24 cellular contexts compared by ENCODE assay signal in genomic region chr18:13522861-13523660, GRCh38.
"Had no signal": no experiment of that assay in that cellular context is flagged by ENCODE, and none has a peak within 500 bp of the region (broad histone marks: within the 10 kb centered on the region; RNA-seq: fewer than 3 reads in every experiment).

No MANE protein-coding gene starts in this region.

- H3K9me3 Mint-ChIP-seq: activated naive CD4-positive, alpha-beta T cell treated with anti-CD3 and anti-CD28 coated beads, Interleukin-2, amount 50 U/mL, for 72 hours; activated naive CD8-positive, alpha-beta T cell treated with anti-CD3 and anti-CD28 coated beads, Interleukin-2, amount 50 U/mL, for 24 hours; activated T-cell treated with anti-CD3 and anti-CD28 coated beads, Interleukin-2, amount 50 U/mL, for 4 hours had no signal

- ATAC-seq: activated naive CD4-positive, alpha-beta T cell treated with anti-CD3 and anti-CD28 coated beads, Interleukin-2, amount 50 U/mL, for 72 hours; activated naive CD8-positive, alpha-beta T cell treated with anti-CD3 and anti-CD28 coated beads, Interleukin-2, amount 50 U/mL, for 24 hours; activated T-cell treated with anti-CD3 and anti-CD28 coated beads, Interleukin-2, amount 50 U/mL, for 4 hours; T-helper 17 cell had no signal

- H3K4me3 Mint-ChIP-seq: activated B cell treated with CpG ODN at 0.5 μM for 24 hours; activated CD4-positive, alpha-beta memory T cell treated with anti-CD3 and anti-CD28 coated beads for 36 hours; activated CD4-positive, alpha-beta T cell treated with anti-CD3 and anti-CD28 coated beads, Interleukin-2, amount 10 ng/mL, durations not matched to agents 24 days and 14 days; activated naive CD8-positive, alpha-beta T cell treated with anti-CD3 and anti-CD28 coated beads, Interleukin-2, amount 50 U/mL, for 24 hours; activated T-cell treated with anti-CD3 and anti-CD28 coated beads, Interleukin-2, amount 50 U/mL, for 4 hours; brain; T-helper 17 cell had no signal

- H3K27ac Mint-ChIP-seq: activated B cell treated with CpG ODN at 0.5 μM for 24 hours; activated CD4-positive, alpha-beta memory T cell treated with anti-CD3 and anti-CD28 coated beads for 36 hours; activated CD4-positive, alpha-beta T cell treated with anti-CD3 and anti-CD28 coated beads, Interleukin-2, amount 10 ng/mL, durations not matched to agents 24 days and 14 days; activated naive CD8-positive, alpha-beta T cell treated with anti-CD3 and anti-CD28 coated beads, Interleukin-2, amount 50 U/mL, for 24 hours; brain; T-helper 17 cell had no signal

- H3K4me3 ChIP-seq: PC-9 had no signal

- H3K27ac ChIP-seq: PC-9 had no signal

- FAIRE-seq: astrocyte had no signal

- H3K27me3 Mint-ChIP-seq: activated B cell treated with CpG ODN at 0.5 μM for 24 hours; activated CD4-positive, alpha-beta memory T cell treated with anti-CD3 and anti-CD28 coated beads for 36 hours; activated CD4-positive, alpha-beta T cell treated with anti-CD3 and anti-CD28 coated beads, Interleukin-2, amount 10 ng/mL, durations not matched to agents 24 days and 14 days; activated naive CD8-positive, alpha-beta T cell treated with anti-CD3 and anti-CD28 coated beads, Interleukin-2, amount 50 U/mL, for 24 hours; T-helper 17 cell had no signal

- DNase-seq: activated B cell treated with CpG ODN at 0.5 μM for 24 hours; activated CD4-positive, alpha-beta memory T cell treated with anti-CD3 and anti-CD28 coated beads for 36 hours; activated CD4-positive, alpha-beta T cell treated with anti-CD3 and anti-CD28 coated beads for 1 hour; activated CD4-positive, alpha-beta T cell treated with anti-CD3 and anti-CD28 coated beads, Interleukin-2, amount 10 ng/mL, durations not matched to agents 24 days and 14 days; activated CD8-positive, alpha-beta memory T cell treated with anti-CD3 and anti-CD28 coated beads for 24 hours; activated effector memory CD4-positive, alpha-beta T cell treated with anti-CD3 and anti-CD28 coated beads, Interleukin-2, amount 50 U/mL, for 16 hours; activated naive CD4-positive, alpha-beta T cell treated with Interleukin-2 at 50 U/mL for 16 hours; activated naive CD8-positive, alpha-beta T cell treated with anti-CD3 and anti-CD28 coated beads, Interleukin-2, amount 50 U/mL, for 24 hours; activated T-cell treated with anti-CD3 and anti-CD28 coated beads, Interleukin-2, amount 50 U/mL, for 4 hours; amniotic stem cell; MM.1S; NCI-H1105 treated with DMSO at 0.1 percent for 48 hours; NCI-H1436 treated with DMSO at 0.1 percent for 48 hours; NCI-H187; NCI-H2081; NCI-H446; NCI-H524; PC-9; SHP77 treated with DMSO at 0.1 percent for 48 hours; T-helper 17 cell; T-helper 9 cell had no signal
